Comparison of ENCODE assay signal across 33 cellular contexts in the genomic region with DNA sequence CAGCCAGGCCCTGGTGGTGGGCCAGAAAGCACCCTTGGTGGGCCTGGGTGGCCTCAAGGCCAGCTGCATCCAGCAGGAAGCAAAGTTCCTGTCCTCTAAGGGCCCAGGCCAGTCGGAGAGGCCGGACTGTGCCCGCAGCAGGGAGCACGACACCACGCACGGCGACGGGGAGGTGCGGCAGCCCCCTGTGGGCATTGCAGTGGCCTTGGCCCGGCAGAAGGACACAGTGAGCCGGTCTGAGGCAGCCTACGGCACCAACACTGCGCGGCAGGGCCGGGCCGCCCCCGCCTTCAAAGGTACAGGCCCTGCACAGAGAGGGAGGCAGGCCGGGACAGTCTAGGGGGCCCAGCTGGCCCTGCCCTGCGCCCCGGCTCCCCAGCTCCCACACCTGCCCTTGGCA. TPM values are rescaled to one million over a fixed set of nuclear protein-coding genes. Genes with fewer than 3 reads are reported as not detected.
"Had no signal": no experiment of that assay in that cellular context is flagged by ENCODE, and none has a peak within 500 bp of the region (broad histone marks: within the 10 kb centered on the region; RNA-seq: fewer than 3 reads in every experiment).

No MANE protein-coding gene starts in this region.

- ATAC-seq: activated CD8-positive, alpha-beta T cell treated with anti-CD3 and anti-CD28 coated beads for 36 hours; activated naive CD4-positive, alpha-beta T cell treated with anti-CD3 and anti-CD28 coated beads, Interleukin-2, amount 50 U/mL, for 72 hours; activated T-cell treated with anti-CD3 and anti-CD28 coated beads, Interleukin-2, amount 50 U/mL, for 4 hours; activated T-cell treated with anti-CD3 and anti-CD28 coated beads, Interleukin-2, amount 50 U/mL, for 72 hours; activated T-helper 17 cell treated with anti-CD3 and anti-CD28 coated beads, Interleukin-2, amount 50 U/mL, for 72 hours; body of pancreas had no signal

- DNase-seq: activated B cell treated with CpG ODN at 0.5 μM for 24 hours; activated CD4-positive, alpha-beta memory T cell treated with anti-CD3 and anti-CD28 coated beads for 36 hours; activated CD4-positive, alpha-beta T cell treated with anti-CD3 and anti-CD28 coated beads for 4 hours; activated CD4-positive, alpha-beta T cell treated with anti-CD3 and anti-CD28 coated beads, Interleukin-2, amount 10 ng/mL, durations not matched to agents 24 days and 14 days; activated CD4-positive, alpha-beta T cell treated with anti-CD3 and anti-CD28 coated beads, Interleukin-2, amount 50 U/mL, for 1 hour; activated CD4-positive, alpha-beta T cell treated with anti-CD3 and anti-CD28 coated beads, Interleukin-2, amount 50 U/mL, for 4 hours; activated CD4-positive, CD25-positive, alpha-beta regulatory T cell treated with anti-CD3 and anti-CD28 coated beads, Interleukin-2, amount 50 U/mL, for 72 hours; activated CD8-positive, alpha-beta memory T cell treated with anti-CD3 and anti-CD28 coated beads, Interleukin-2, amount 50 U/mL, for 4 hours; activated CD8-positive, alpha-beta T cell treated with anti-CD3 and anti-CD28 coated beads for 36 hours; activated effector memory CD4-positive, alpha-beta T cell treated with anti-CD3 and anti-CD28 coated beads, Interleukin-2, amount 50 U/mL, for 16 hours; activated gamma-delta T cell treated with Interleukin-2 at 50 U/mL for 16 hours; activated naive CD4-positive, alpha-beta T cell; activated naive CD4-positive, alpha-beta T cell treated with anti-CD3 and anti-CD28 coated beads for 36 hours; activated naive CD4-positive, alpha-beta T cell treated with anti-CD3 and anti-CD28 coated beads, Interleukin-2, amount 50 U/mL, for 16 hours; activated naive CD8-positive, alpha-beta T cell treated with anti-CD3 and anti-CD28 coated beads for 36 hours; activated T-cell treated with anti-CD3 and anti-CD28 coated beads for 4 hours; activated T-cell treated with anti-CD3 and anti-CD28 coated beads, Interleukin-2, amount 50 U/mL, for 1 hour; activated T-cell treated with anti-CD3 and anti-CD28 coated beads, Interleukin-2, amount 50 U/mL, for 4 hours; activated T-cell treated with anti-CD3 and anti-CD28 coated beads, Interleukin-2, amount 50 U/mL, for 72 hours; adrenal gland; amniotic stem cell; aorta; body of pancreas; brain microvascular endothelial cell; central memory CD4-positive, alpha-beta T cell; T-helper 1 cell; T-helper 2 cell; T-helper 9 cell had no signal

- H3K27me3 ChIP-seq: adrenal gland, body of pancreas, brain microvascular endothelial cell, breast epithelium had no signal

- H3K27ac ChIP-seq: adrenal gland, body of pancreas, brain microvascular endothelial cell, breast epithelium, VCaP had no signal

- H3K4me1 ChIP-seq: adrenal gland, breast epithelium had no signal

- H3K9me3 ChIP-seq: adrenal gland, body of pancreas, breast epithelium had no signal

- H3K4me3 ChIP-seq: adrenal gland, body of pancreas, breast epithelium had no signal

- H3K36me3 ChIP-seq: adrenal gland, brain microvascular endothelial cell, breast epithelium had no signal

RNA-seq across cellular contexts. Expression of gene BAHCC1, which starts 48.0 kb away (rescaled TPM):
- total RNA-seq: activated CD4-positive, alpha-beta T cell treated with anti-CD3 and anti-CD28 coated beads, Interleukin-2, amount 10 ng/mL, durations not matched to agents 24 days and 14 days; activated CD8-positive, alpha-beta memory T cell treated with anti-CD3 and anti-CD28 coated beads for 36 hours had no signal
